ENCODE assay signal across 8 cellular contexts in the genomic region with DNA sequence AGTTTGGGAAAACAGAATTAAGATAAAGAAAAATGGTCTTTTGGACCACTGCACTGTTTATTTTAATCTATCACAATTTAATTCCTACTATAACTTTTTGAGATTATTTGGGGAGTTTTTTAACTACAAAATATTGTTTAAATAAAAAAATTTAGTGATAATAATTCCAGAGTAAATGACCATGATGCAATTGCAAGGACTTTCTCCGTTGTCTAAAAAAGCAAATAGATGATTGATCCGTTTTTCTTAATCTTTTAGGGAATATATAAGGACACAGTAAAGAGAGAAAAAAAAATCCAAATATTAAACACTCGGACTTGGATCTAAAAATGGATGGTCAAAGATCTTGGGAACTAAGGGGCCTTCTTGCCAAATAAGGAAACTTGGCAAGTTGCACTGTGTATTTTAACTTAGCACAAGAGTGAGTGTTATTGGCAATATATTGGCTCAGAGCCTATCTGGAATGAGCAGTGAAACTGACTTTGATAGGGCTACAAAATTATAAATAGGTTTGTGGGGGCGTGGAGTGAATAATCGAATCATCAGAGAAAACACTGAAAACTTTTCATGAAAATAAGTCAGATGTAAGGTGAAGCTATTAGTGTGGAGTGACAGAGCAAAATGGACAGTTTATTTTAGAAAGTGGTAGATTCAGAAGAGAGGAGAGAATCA. TPM values are rescaled to one million over a fixed set of nuclear protein-coding genes. Genes with fewer than 3 reads are reported as not detected.
A peak's percentile ranks its signal among the peaks of the same experiment; 100 is the strongest.
DNase-seq lines count a peak whose midpoint lies in the region; ATAC-seq and TF ChIP-seq lines count a peak whose summit lies in the region.

No MANE protein-coding gene starts in this region.

- H3K9me3 Mint-ChIP-seq in CD14-positive monocyte (no peaks in the 10 kb centered on the region), IgD-negative memory B cell (no peaks in the 10 kb centered on the region)
- H3K9me3 Mint-ChIP-seq in natural killer cell treated with Interleukin-12 subunit alpha and Interleukin-12 subunit beta and Interleukin-15 and Interleukin-18, amount 100 ng/mL, for 72 hours = no peaks in the 10 kb centered on the region

- no peak for TF ChIP-seq CTCF in CD14-positive monocyte (IDR thresholded peaks at IDR 0.05)
- TF ChIP-seq CTCF in cardiac fibroblast (IDR thresholded peaks at IDR 0.05; ENCODE audit: low read depth, low read length) = no peak

- no peak for ATAC-seq in natural killer cell treated with Interleukin-12 subunit alpha and Interleukin-12 subunit beta and Interleukin-15 and Interleukin-18, amount 100 ng/mL, for 72 hours
- ATAC-seq in GM21360 (IDR thresholded peaks at IDR 0.05; ENCODE audit: unreplicated experiment) (no peak), HG03521 (IDR thresholded peaks at IDR 0.05; ENCODE audit: unreplicated experiment) (no peak)

- H3K4me3 Mint-ChIP-seq in CD14-positive monocyte (peak overlapping the region; percentile 91 to 95), IgD-negative memory B cell (peak overlapping the region; percentile 86 to 96 (median 90))
- peak overlapping the region; percentile 88 for H3K4me3 Mint-ChIP-seq in natural killer cell treated with Interleukin-12 subunit alpha and Interleukin-12 subunit beta and Interleukin-15 and Interleukin-18, amount 100 ng/mL, for 72 hours

- H3K36me3 Mint-ChIP-seq in CD14-positive monocyte (peaks cover 11 to 16% of the 10 kb centered on the region in 2 donors), IgD-negative memory B cell (no peaks in the 10 kb centered on the region)
- peaks cover 9% of the 10 kb centered on the region for H3K36me3 Mint-ChIP-seq in natural killer cell treated with Interleukin-12 subunit alpha and Interleukin-12 subunit beta and Interleukin-15 and Interleukin-18, amount 100 ng/mL, for 72 hours

- H3K4me3 ChIP-seq in cardiac fibroblast (replicated peaks in 1 of 2; ENCODE audit: low read depth in 2 of 2, low read length in 2 of 2) = peak overlapping the region in 1 of 2 donors; percentile 64

- peak overlapping the region in 3 of 7 donors; percentile 93 to 95 (median 94) for H3K27ac Mint-ChIP-seq in CD14-positive monocyte
- H3K27ac Mint-ChIP-seq in IgD-negative memory B cell = no peak overlapping the region
- H3K27ac Mint-ChIP-seq in natural killer cell treated with Interleukin-12 subunit alpha and Interleukin-12 subunit beta and Interleukin-15 and Interleukin-18, amount 100 ng/mL, for 72 hours = peak overlapping the region; percentile 89 to 96

- intact Hi-C loops in CD14-positive monocyte (cut with micrococcal nuclease) = loop anchor here (5.0 to 10.0 kb wide), 3 partner anchors 35 to 53 kb away; no protein-coding TSS in a partner anchor

- H3K4me1 Mint-ChIP-seq in CD14-positive monocyte (peaks cover 24% of the 10 kb centered on the region), IgD-negative memory B cell (peaks cover 13 to 21% (median 16%) of the 10 kb centered on the region in 3 donors)
- peaks cover 32 to 35% of the 10 kb centered on the region in 2 donors for H3K4me1 Mint-ChIP-seq in natural killer cell treated with Interleukin-12 subunit alpha and Interleukin-12 subunit beta and Interleukin-15 and Interleukin-18, amount 100 ng/mL, for 72 hours (ENCODE audit: low read depth in 2 of 2)

- no peak for DNase-seq in CD14-positive monocyte (ENCODE audit: low spot score)
- DNase-seq in cardiac fibroblast (ENCODE audit: low read depth in 2 of 2) = peak; percentile 61 to 68
- DNase-seq in natural killer cell treated with Interleukin-12 subunit alpha and Interleukin-12 subunit beta and Interleukin-15 and Interleukin-18, amount 100 ng/mL, for 72 hours (ENCODE audit: low spot score) = no peak
- no peak for DNase-seq in NCI-H748 treated with DMSO at 0.1 percent for 48 hours (lab: John Stamatoyannopoulos, UW)
- no peak for DNase-seq in globus pallidus (ENCODE audit: low spot score)

- H3K27me3 Mint-ChIP-seq in CD14-positive monocyte (ENCODE audit: low read depth in 3 of 3) (peaks cover 4% of the 10 kb centered on the region in 3 donors), IgD-negative memory B cell (no peaks in the 10 kb centered on the region)
- H3K27me3 Mint-ChIP-seq in natural killer cell treated with Interleukin-12 subunit alpha and Interleukin-12 subunit beta and Interleukin-15 and Interleukin-18, amount 100 ng/mL, for 72 hours = peaks cover under 1 to 1% of the 10 kb centered on the region in 2 donors

RNA-seq across cellular contexts. Expression of a gene that starts 2.0 kb away (rescaled TPM):
- polyA plus RNA-seq in CD14-positive monocyte (10 to 100 TPM; 21.6 to 30.7 TPM), IgD-negative memory B cell (7.9 TPM)
- total RNA-seq in natural killer cell treated with Interleukin-12 subunit alpha and Interleukin-12 subunit beta and Interleukin-15 and Interleukin-18, amount 100 ng/mL, for 72 hours = 10 to 100 TPM; 30.1 to 76.8 TPM

Comparison
In these comparisons a context has a peak if more than half of its experiments do, and no peak if none do; other contexts are left out.
1. DNase-seq: peak in cardiac fibroblast (2 of 2); none in CD14-positive monocyte (single experiment), natural killer cell treated with Interleukin-12 subunit alpha and Interleukin-12 subunit beta and Interleukin-15 and Interleukin-18, amount 100 ng/mL, for 72 hours (single experiment), NCI-H748 treated with DMSO at 0.1 percent for 48 hours (single experiment) and globus pallidus (single experiment).
2. H3K27ac Mint-ChIP-seq: peak in natural killer cell treated with Interleukin-12 subunit alpha and Interleukin-12 subunit beta and Interleukin-15 and Interleukin-18, amount 100 ng/mL, for 72 hours (2 of 2); none in IgD-negative memory B cell (0 of 3).
3. Peak in every context shown above with its lines, with median percentiles within 50 percentile points of each other: H3K4me3 Mint-ChIP-seq.